7 cellular contexts compared by ENCODE assay signal in the genomic region with DNA sequence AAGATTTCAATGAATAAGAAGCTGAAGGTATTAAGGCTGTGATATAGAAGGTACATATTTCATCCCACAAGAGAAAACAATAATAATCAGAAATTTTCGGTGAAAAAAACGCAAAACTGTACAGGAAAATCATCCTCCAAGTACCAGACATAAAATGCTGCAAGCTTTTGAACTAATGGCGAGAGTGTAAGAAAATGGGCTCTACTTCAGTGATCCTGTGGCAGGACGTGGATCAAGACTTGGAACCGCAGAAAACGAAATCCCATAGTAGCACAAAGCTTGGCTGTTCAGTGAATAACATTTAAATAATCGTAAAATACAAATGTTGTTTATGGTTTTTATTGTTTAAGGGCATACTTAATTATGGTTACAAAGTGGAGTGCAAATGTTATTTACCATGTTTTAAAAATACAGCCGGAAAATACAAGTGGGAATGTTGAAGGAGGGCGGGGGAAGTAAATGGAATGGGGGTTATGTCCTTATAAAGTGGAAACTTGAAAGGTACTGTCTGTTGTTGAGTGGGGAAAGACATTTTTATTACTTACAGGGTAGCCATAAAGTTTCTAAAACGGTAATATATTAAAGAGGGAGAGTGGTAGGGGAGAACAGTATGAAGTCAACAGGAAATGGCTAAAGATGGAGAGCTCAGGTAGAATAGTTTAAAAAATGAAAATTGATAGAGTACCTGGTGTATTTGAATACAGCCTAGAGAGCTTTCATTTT. TPM values are rescaled to one million over a fixed set of nuclear protein-coding genes. Genes with fewer than 3 reads are reported as not detected.
DNase-seq lines count a peak whose midpoint lies in the region; ATAC-seq lines count a peak whose summit lies in the region.

No MANE protein-coding gene starts in this region.

- H3K4me1 ChIP-seq in thymus (ENCODE audit: control insufficient read depth, insufficient read depth, low read length): peaks cover 8% of the 10 kb centered on the region

- no peaks in the 10 kb centered on the region for H3K36me3 ChIP-seq in thymus (ENCODE audit: control insufficient read depth, insufficient read depth)

- H3K27ac ChIP-seq in thymus (ENCODE audit: low read depth): peak overlapping the region; percentile 27

- H3K27me3 ChIP-seq in thymus (ENCODE audit: control insufficient read depth, insufficient read depth): no peaks in the 10 kb centered on the region

- H3K4me3 ChIP-seq in thymus (ENCODE audit: low read length): peak overlapping the region; percentile 50

- WGBS in thymus: 7% methylated on average over 10 of the region's 10 CpGs

- ATAC-seq in GM21367 (IDR thresholded peaks at IDR 0.05; ENCODE audit: unreplicated experiment): no peak

- no peaks in the 10 kb centered on the region for H3K9me3 ChIP-seq in thymus (ENCODE audit: control insufficient read depth)

- DNase-seq in GM03348 (ENCODE audit: low spot score): peak; percentile 8
- DNase-seq in NCI-H146 (lab: John Stamatoyannopoulos, UW): peak; percentile 46
- DNase-seq in astrocyte of the hippocampus (ENCODE audit: low read depth, low spot score): peak; percentile 53
- peak; percentile 69 for DNase-seq in left kidney (ENCODE audit: low read depth, low spot score)
- no peak for DNase-seq in midbrain (lab: John Stamatoyannopoulos, UW)

RNA-seq across cellular contexts. Expression of a gene that starts 1.1 kb away (rescaled TPM):
- 16.9 TPM for polyA plus RNA-seq in thymus

RNA-seq across cellular contexts. Expression of a gene that starts 14.6 kb away (rescaled TPM):
- polyA plus RNA-seq in thymus: 0.05 TPM

RNA-seq across cellular contexts. Expression of a gene that starts 37.7 kb away (rescaled TPM):
- 0.14 TPM for polyA plus RNA-seq in thymus
